31 cellular contexts compared by ENCODE assay signal in genomic region chr4:66649236-66649635, GRCh38.
"Had no signal": no experiment of that assay in that cellular context is flagged by ENCODE, and none has a peak within 500 bp of the region (broad histone marks: within the 10 kb centered on the region; RNA-seq: fewer than 3 reads in every experiment).

No MANE protein-coding gene starts in this region.

- DNase-seq: activated B cell treated with CpG ODN at 0.5 μM for 24 hours; activated CD4-positive, alpha-beta memory T cell treated with anti-CD3 and anti-CD28 coated beads for 36 hours; activated CD4-positive, alpha-beta T cell treated with anti-CD3 and anti-CD28 coated beads for 1 hour; activated CD4-positive, alpha-beta T cell treated with anti-CD3 and anti-CD28 coated beads for 36 hours; activated CD4-positive, alpha-beta T cell treated with anti-CD3 and anti-CD28 coated beads for 48 hours; activated CD4-positive, alpha-beta T cell treated with anti-CD3 and anti-CD28 coated beads, Interleukin-2, amount 10 ng/mL, durations not matched to agents 7 days and 5 days; activated CD4-positive, alpha-beta T cell treated with anti-CD3 and anti-CD28 coated beads, Interleukin-2, amount 50 U/mL, for 4 hours; activated CD8-positive, alpha-beta memory T cell treated with anti-CD3 and anti-CD28 coated beads, Interleukin-2, amount 50 U/mL, for 4 hours; activated CD8-positive, alpha-beta T cell treated with anti-CD3 and anti-CD28 coated beads for 36 hours; activated effector memory CD4-positive, alpha-beta T cell treated with anti-CD3 and anti-CD28 coated beads, Interleukin-2, amount 50 U/mL, for 16 hours; activated gamma-delta T cell treated with Interleukin-2 at 50 U/mL for 16 hours; activated naive CD4-positive, alpha-beta T cell; activated naive CD4-positive, alpha-beta T cell treated with anti-CD3 and anti-CD28 coated beads for 36 hours; activated naive CD4-positive, alpha-beta T cell treated with anti-CD3 and anti-CD28 coated beads, Interleukin-2, amount 50 U/mL, for 16 hours; activated naive CD8-positive, alpha-beta T cell treated with anti-CD3 and anti-CD28 coated beads for 36 hours; activated T-cell treated with anti-CD3 and anti-CD28 coated beads for 4 hours; activated T-cell treated with anti-CD3 and anti-CD28 coated beads, Interleukin-2, amount 50 U/mL, for 1 hour; activated T-cell treated with anti-CD3 and anti-CD28 coated beads, Interleukin-2, amount 50 U/mL, for 4 hours; activated T-cell treated with anti-CD3 and anti-CD28 coated beads, Interleukin-2, amount 50 U/mL, for 72 hours; adrenal gland; amniotic stem cell; aorta; body of pancreas; brain microvascular endothelial cell; central memory CD4-positive, alpha-beta T cell; T-helper 2 cell; T-helper 9 cell had no signal

- H3K27ac ChIP-seq: adrenal gland, body of pancreas, brain microvascular endothelial cell, breast epithelium, VCaP had no signal

- H3K27me3 ChIP-seq: adrenal gland, body of pancreas, brain microvascular endothelial cell, breast epithelium had no signal

- H3K4me3 ChIP-seq: adrenal gland, body of pancreas, breast epithelium had no signal

- ATAC-seq: activated CD4-positive, alpha-beta T cell treated with anti-CD3 and anti-CD28 coated beads for 36 hours; activated CD8-positive, alpha-beta T cell treated with anti-CD3 and anti-CD28 coated beads for 36 hours; activated naive CD4-positive, alpha-beta T cell treated with anti-CD3 and anti-CD28 coated beads, Interleukin-2, amount 50 U/mL, for 72 hours; activated T-cell treated with anti-CD3 and anti-CD28 coated beads, Interleukin-2, amount 50 U/mL, for 4 hours; activated T-cell treated with anti-CD3 and anti-CD28 coated beads, Interleukin-2, amount 50 U/mL, for 72 hours; activated T-helper 17 cell treated with anti-CD3 and anti-CD28 coated beads, Interleukin-2, amount 50 U/mL, for 72 hours; body of pancreas had no signal

- H3K36me3 ChIP-seq: adrenal gland, brain microvascular endothelial cell, breast epithelium had no signal

- H3K9me3 ChIP-seq: adrenal gland, body of pancreas, breast epithelium had no signal
